ENCODE assay signal across 9 cellular contexts in the genomic region with DNA sequence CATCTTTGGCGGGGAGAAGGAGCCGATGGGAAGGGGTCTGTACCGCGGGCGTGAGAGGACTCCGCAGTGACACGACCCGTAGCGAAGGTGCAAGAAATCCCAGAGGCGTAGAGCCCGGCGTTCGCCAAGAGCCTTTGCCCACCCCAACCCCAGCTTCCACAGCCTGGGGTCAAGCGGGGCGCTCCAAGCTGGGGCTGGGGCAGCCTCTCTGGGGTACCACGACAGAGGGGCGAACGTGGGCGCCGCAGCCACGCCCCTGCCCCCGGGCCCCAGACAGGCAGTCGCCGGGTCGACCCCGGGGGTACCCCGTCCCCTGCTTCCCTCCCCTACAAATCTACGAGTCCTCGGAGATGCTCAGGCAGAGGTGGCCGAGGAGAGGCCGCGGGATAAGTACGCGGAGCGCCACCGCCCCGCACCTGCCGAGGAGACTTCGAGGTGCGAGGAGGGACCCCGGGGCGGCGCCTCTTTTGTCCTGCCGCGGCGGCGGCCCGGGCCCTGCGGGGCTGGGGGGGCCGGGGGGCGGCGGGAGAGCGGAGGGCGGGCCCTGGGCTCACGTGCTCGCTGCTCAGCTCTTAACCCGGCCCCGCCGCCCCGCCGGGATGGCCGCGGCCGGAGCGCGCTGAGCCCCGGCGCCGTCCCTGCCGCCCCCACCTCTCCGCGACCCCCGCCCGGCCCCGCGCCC.
DNase-seq lines count a peak whose midpoint lies in the region; ATAC-seq and TF ChIP-seq lines count a peak whose summit lies in the region.
"Had no signal": no experiment of that assay in that cellular context is flagged by ENCODE, and none has a peak within 500 bp of the region (broad histone marks: within the 10 kb centered on the region; RNA-seq: fewer than 3 reads in every experiment).

A gene with protein sequence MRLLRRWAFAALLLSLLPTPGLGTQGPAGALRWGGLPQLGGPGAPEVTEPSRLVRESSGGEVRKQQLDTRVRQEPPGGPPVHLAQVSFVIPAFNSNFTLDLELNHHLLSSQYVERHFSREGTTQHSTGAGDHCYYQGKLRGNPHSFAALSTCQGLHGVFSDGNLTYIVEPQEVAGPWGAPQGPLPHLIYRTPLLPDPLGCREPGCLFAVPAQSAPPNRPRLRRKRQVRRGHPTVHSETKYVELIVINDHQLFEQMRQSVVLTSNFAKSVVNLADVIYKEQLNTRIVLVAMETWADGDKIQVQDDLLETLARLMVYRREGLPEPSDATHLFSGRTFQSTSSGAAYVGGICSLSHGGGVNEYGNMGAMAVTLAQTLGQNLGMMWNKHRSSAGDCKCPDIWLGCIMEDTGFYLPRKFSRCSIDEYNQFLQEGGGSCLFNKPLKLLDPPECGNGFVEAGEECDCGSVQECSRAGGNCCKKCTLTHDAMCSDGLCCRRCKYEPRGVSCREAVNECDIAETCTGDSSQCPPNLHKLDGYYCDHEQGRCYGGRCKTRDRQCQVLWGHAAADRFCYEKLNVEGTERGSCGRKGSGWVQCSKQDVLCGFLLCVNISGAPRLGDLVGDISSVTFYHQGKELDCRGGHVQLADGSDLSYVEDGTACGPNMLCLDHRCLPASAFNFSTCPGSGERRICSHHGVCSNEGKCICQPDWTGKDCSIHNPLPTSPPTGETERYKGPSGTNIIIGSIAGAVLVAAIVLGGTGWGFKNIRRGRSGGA (plus strand): TSS at position 575 of the 682 bp plus-strand sequence. CDS start 212 bp downstream, outside the sequence.

- DNase-seq in RWPE2 (ENCODE audit: low spot score) (peak; percentile 62), fibroblast of pulmonary artery (ENCODE audit: low read depth) (no peak), AML-193 (lab: John Stamatoyannopoulos, UW) (no peak), epidermal melanocyte (ENCODE audit: insufficient read length, low spot score) (no peak)

- H3K9me3 ChIP-seq in RWPE2 (ENCODE audit: severe bottlenecking), result no peaks in the 10 kb centered on the region
- H3K9me3 ChIP-seq: pancreas had no signal

- H3K27ac ChIP-seq in RWPE2 (ENCODE audit: poor library complexity, severe bottlenecking) (no peak within 1 kb of the TSS), rectal smooth muscle tissue (ENCODE audit: low read depth, low read length) (no peak within 1 kb of the TSS)
- H3K27ac ChIP-seq: pancreas had no signal

- ATAC-seq in RWPE2 (ENCODE audit: low read depth) (peak; percentile 20; the same call in 2 of the 3 replicates), HG03139 (IDR thresholded peaks at IDR 0.05; ENCODE audit: unreplicated experiment) (no peak), GM21360 (IDR thresholded peaks at IDR 0.05; ENCODE audit: unreplicated experiment) (no peak)

- peak within 1 kb of the TSS; percentile 17; the same call in 1 of the 2 replicates for H3K4me3 ChIP-seq in GM08714 (ENCODE audit: low read length)
- H3K4me3 ChIP-seq in RWPE2 (ENCODE audit: severe bottlenecking), result peak within 1 kb of the TSS; percentile 24
- peak within 1 kb of the TSS; percentile 40 for H3K4me3 ChIP-seq in fibroblast of pulmonary artery (replicated peaks; ENCODE audit: low read depth, low read length)
- peak within 1 kb of the TSS; percentile 27 for H3K4me3 ChIP-seq in rectal smooth muscle tissue (ENCODE audit: low read length)

- H3K27me3 ChIP-seq in RWPE2 (ENCODE audit: insufficient read depth, poor library complexity, severe bottlenecking), result peaks cover 26% of the 10 kb centered on the region
- peaks cover 22% of the 10 kb centered on the region for H3K27me3 ChIP-seq in rectal smooth muscle tissue (ENCODE audit: control insufficient read depth, insufficient read depth, low read length)

- no peak for TF ChIP-seq CTCF in RWPE2 (IDR thresholded peaks at IDR 0.05; ENCODE audit: poor library complexity, severe bottlenecking)
- no peak for TF ChIP-seq CTCF in fibroblast of pulmonary artery (IDR thresholded peaks at IDR 0.05; ENCODE audit: low read length, missing control alignments)

- no peak within 1 kb of the TSS for H3K9ac ChIP-seq in rectal smooth muscle tissue (ENCODE audit: low read length)

- H3K36me3 ChIP-seq in RWPE2 (ENCODE audit: low read depth) (no peaks in the 10 kb centered on the region), rectal smooth muscle tissue (ENCODE audit: control insufficient read depth, insufficient read depth, low read length) (no peaks in the 10 kb centered on the region)
- H3K36me3 ChIP-seq: pancreas had no signal

- H3K4me1 ChIP-seq in RWPE2 (ENCODE audit: insufficient read depth, poor library complexity, severe bottlenecking), result no peaks in the 10 kb centered on the region
- H3K4me1 ChIP-seq in rectal smooth muscle tissue (ENCODE audit: control insufficient read depth, insufficient read depth, low read length), result peaks cover 3% of the 10 kb centered on the region
- H3K4me1 ChIP-seq: pancreas had no signal
